Comparison of ENCODE assay signal across 1 cellular context in the genomic region with DNA sequence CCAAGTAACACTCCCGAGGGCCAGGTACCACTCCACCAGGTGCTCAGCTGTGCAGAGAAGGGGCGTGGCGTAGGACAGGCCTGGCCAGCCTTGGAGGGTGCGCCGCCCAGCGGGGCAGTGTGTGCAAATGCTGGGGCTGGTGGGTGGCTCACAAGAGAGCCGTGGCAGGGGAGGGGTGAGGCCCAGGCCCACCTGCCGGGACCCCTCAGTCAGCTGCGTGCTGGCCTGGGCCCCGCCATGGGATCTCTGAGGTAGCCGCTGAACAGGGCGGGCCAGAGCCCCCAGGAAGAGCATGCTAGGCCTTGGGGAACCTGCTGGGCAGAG.
TF ChIP-seq lines count a peak whose summit lies in the region.

No MANE protein-coding gene starts in this region.

TF ChIP-seq in K562, 482 proteins besides CTCF, POLR2A, EP300 and RAD21:
- TF ChIP-seq, protein P1, sequence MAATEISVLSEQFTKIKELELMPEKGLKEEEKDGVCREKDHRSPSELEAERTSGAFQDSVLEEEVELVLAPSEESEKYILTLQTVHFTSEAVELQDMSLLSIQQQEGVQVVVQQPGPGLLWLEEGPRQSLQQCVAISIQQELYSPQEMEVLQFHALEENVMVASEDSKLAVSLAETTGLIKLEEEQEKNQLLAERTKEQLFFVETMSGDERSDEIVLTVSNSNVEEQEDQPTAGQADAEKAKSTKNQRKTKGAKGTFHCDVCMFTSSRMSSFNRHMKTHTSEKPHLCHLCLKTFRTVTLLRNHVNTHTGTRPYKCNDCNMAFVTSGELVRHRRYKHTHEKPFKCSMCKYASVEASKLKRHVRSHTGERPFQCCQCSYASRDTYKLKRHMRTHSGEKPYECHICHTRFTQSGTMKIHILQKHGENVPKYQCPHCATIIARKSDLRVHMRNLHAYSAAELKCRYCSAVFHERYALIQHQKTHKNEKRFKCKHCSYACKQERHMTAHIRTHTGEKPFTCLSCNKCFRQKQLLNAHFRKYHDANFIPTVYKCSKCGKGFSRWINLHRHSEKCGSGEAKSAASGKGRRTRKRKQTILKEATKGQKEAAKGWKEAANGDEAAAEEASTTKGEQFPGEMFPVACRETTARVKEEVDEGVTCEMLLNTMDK (IDR thresholded peaks at IDR 0.05; ENCODE audit: borderline replicate concordance, insufficient read depth, low read depth, low read length, poor library complexity, severe bottlenecking) = peak; percentile 77
- TF ChIP-seq TFAP4 (CRISPR knock-in tag; IDR thresholded peaks at IDR 0.05; ENCODE audit: borderline replicate concordance) = peak; percentile 88
- TF ChIP-seq, protein P2, sequence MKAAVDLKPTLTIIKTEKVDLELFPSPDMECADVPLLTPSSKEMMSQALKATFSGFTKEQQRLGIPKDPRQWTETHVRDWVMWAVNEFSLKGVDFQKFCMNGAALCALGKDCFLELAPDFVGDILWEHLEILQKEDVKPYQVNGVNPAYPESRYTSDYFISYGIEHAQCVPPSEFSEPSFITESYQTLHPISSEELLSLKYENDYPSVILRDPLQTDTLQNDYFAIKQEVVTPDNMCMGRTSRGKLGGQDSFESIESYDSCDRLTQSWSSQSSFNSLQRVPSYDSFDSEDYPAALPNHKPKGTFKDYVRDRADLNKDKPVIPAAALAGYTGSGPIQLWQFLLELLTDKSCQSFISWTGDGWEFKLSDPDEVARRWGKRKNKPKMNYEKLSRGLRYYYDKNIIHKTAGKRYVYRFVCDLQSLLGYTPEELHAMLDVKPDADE (conservative IDR thresholded peaks at IDR 0.05; ENCODE audit: control insufficient read depth, low read depth, low read length) = no peak
